15 cellular contexts compared by ENCODE assay signal in genomic region chr2:165766326-165766927, GRCh38.
"Had no signal": no experiment of that assay in that cellular context is flagged by ENCODE, and none has a peak within 500 bp of the region (broad histone marks: within the 10 kb centered on the region; RNA-seq: fewer than 3 reads in every experiment).

No MANE protein-coding gene starts in this region.

- ATAC-seq: activated naive CD8-positive, alpha-beta T cell treated with anti-CD3 and anti-CD28 coated beads, Interleukin-2, amount 50 U/mL, for 24 hours; left cardiac atrium; lower lobe of right lung; natural killer cell had no signal

- H3K27me3 ChIP-seq: dorsolateral prefrontal cortex, thyroid gland had no signal

- H3K36me3 ChIP-seq: lower lobe of right lung, thyroid gland had no signal

- DNase-seq: activated CD4-positive, alpha-beta memory T cell treated with anti-CD3 and anti-CD28 coated beads, Interleukin-2, amount 10 ng/mL, durations not matched to agents 7 days and 5 days; activated CD4-positive, alpha-beta T cell treated with anti-CD3 and anti-CD28 coated beads for 48 hours; activated CD4-positive, CD25-positive, alpha-beta regulatory T cell; activated naive CD4-positive, alpha-beta T cell treated with anti-CD3 and anti-CD28 coated beads for 36 hours; activated naive CD8-positive, alpha-beta T cell treated with anti-CD3 and anti-CD28 coated beads, Interleukin-2, amount 50 U/mL, for 24 hours; activated T-cell treated with anti-CD3 and anti-CD28 coated beads, Interleukin-2, amount 50 U/mL, for 24 hours; anterior cingulate cortex; caudate nucleus; dorsolateral prefrontal cortex; left cardiac atrium; lower lobe of right lung; natural killer cell; stimulated activated naive CD4-positive, alpha-beta T cell; T-helper 9 cell; thyroid gland had no signal

- H3K27ac ChIP-seq: dorsolateral prefrontal cortex, lower lobe of right lung, thyroid gland had no signal

- H3K9me3 ChIP-seq: lower lobe of right lung, thyroid gland had no signal

- H3K4me3 ChIP-seq: dorsolateral prefrontal cortex, lower lobe of right lung, thyroid gland had no signal

- H3K4me1 ChIP-seq: lower lobe of right lung had no signal
